9 cellular contexts compared by ENCODE assay signal in the genomic region with DNA sequence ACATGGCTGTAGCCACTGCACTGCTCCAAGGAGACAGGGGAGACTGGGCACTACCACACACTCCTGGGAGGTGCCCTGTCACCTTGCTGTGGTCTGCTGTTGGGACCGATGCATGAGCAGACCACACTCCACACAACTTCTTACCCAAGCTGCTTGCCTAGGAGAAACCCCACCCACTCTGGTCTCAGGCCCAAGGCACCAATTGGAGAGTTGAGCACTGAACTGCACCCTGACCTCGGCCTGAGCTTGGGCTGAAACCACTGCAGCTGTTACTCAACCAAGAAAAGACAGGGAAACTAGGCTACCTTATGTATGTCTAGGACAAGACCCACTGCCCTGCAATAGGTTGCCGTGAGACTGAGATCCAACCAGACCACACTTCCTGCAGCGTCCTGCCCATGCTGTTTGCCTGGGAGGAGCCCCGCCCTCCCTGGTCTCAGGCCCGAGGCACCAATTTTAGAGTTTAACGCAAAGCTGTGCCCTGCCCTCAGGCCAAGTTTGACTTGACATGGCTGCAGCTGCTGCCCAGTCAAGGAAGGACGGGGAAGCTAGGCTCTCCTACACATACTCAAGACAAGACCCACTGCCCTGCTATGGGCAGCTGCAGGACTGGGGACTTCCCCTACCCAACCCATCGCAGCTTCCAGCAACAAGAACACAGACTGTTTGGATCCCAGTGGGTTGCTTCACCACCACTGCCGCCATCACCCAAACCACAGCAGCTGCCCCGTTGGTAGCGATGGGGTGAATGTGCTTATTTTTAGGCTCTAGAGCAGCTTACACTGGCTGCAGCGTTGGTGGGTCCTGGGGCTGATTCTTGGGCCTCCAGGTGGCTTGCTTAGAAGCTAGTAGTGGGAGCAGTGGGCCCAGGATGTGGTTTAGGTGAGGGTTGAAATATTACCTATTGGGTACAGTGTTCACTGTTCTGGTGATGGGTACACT.
DNase-seq lines count a peak whose midpoint lies in the region; ATAC-seq, FAIRE-seq and TF ChIP-seq lines count a peak whose summit lies in the region.
"Had no signal": no experiment of that assay in that cellular context is flagged by ENCODE, and none has a peak within 500 bp of the region (broad histone marks: within the 10 kb centered on the region; RNA-seq: fewer than 3 reads in every experiment).

No MANE protein-coding gene starts in this region.

- no peaks in the 10 kb centered on the region for H3K36me3 Mint-ChIP-seq in CD14-positive monocyte
- no peaks in the 10 kb centered on the region for H3K36me3 Mint-ChIP-seq in neural progenitor cell
- H3K36me3 Mint-ChIP-seq: activated naive CD4-positive, alpha-beta T cell treated with anti-CD3 and anti-CD28 coated beads, Interleukin-2, amount 50 U/mL, for 24 hours had no signal

- H3K4me3 Mint-ChIP-seq in CD14-positive monocyte (peak overlapping the region in 1 of 2 donors; percentile 67), neural progenitor cell (no peak overlapping the region)
- H3K4me3 Mint-ChIP-seq: activated naive CD4-positive, alpha-beta T cell treated with anti-CD3 and anti-CD28 coated beads, Interleukin-2, amount 50 U/mL, for 24 hours had no signal

- no peak for TF ChIP-seq CTCF in CD14-positive monocyte (IDR thresholded peaks at IDR 0.05)
- no peak for TF ChIP-seq CTCF in bronchial epithelial cell (IDR thresholded peaks at IDR 0.05; ENCODE audit: insufficient read depth, low read length, severe bottlenecking)
- TF ChIP-seq CTCF in neural progenitor cell (IDR thresholded peaks at IDR 0.05): no peak

- H3K27me3 Mint-ChIP-seq in CD14-positive monocyte (ENCODE audit: low read depth in 3 of 3) (peaks cover 0 to 4% (median 1%) of the 10 kb centered on the region in 3 donors), neural progenitor cell (ENCODE audit: insufficient read depth, low read depth) (peaks cover 9% of the 10 kb centered on the region)
- H3K27me3 Mint-ChIP-seq: activated naive CD4-positive, alpha-beta T cell treated with anti-CD3 and anti-CD28 coated beads, Interleukin-2, amount 50 U/mL, for 24 hours had no signal

- H3K4me2 ChIP-seq in neural progenitor cell: no peak overlapping the region

- DNase-seq in CD14-positive monocyte (ENCODE audit: low spot score) (peak; percentile 43), bronchial epithelial cell (ENCODE audit: low read depth) (peak; percentile 18), neural progenitor cell (ENCODE audit: low spot score) (no peak), A172 (ENCODE audit: low spot score) (no peak), 8988T (no peak)

- H3K9me3 ChIP-seq in KOPT-K1 (ENCODE audit: insufficient read depth, low read length, poor library complexity, severe bottlenecking) (peaks cover 13% of the 10 kb centered on the region), neural progenitor cell (ENCODE audit: low read depth) (no peaks in the 10 kb centered on the region)

- H3K27ac ChIP-seq in KOPT-K1 (ENCODE audit: low read depth, low read length, poor library complexity, severe bottlenecking) (peak overlapping the region; percentile 67), neural progenitor cell (no peak overlapping the region)

- H3K4me1 ChIP-seq in neural progenitor cell: no peaks in the 10 kb centered on the region

- H3K27ac Mint-ChIP-seq in CD14-positive monocyte: peak overlapping the region in 1 of 7 donors; percentile 46
- no peak overlapping the region for H3K27ac Mint-ChIP-seq in neural progenitor cell
- H3K27ac Mint-ChIP-seq: activated naive CD4-positive, alpha-beta T cell treated with anti-CD3 and anti-CD28 coated beads, Interleukin-2, amount 50 U/mL, for 24 hours had no signal

- H3K4me3 ChIP-seq in bronchial epithelial cell (ENCODE audit: low read depth, low read length): no peak overlapping the region
- no peak overlapping the region for H3K4me3 ChIP-seq in neural progenitor cell

- no peaks in the 10 kb centered on the region for H4K20me1 ChIP-seq in neural progenitor cell (ENCODE audit: low read depth)

- H3K9ac ChIP-seq in neural progenitor cell: no peak overlapping the region

- H3K9me3 Mint-ChIP-seq in CD14-positive monocyte (peaks cover 0 to 11% (median 2%) of the 10 kb centered on the region in 7 donors), neural progenitor cell (peaks cover 8% of the 10 kb centered on the region)
- H3K9me3 Mint-ChIP-seq: activated naive CD4-positive, alpha-beta T cell treated with anti-CD3 and anti-CD28 coated beads, Interleukin-2, amount 50 U/mL, for 24 hours had no signal

- no peaks in the 10 kb centered on the region for H3K27me3 ChIP-seq in bronchial epithelial cell (ENCODE audit: control insufficient read depth, insufficient read depth, low read length)
- no peaks in the 10 kb centered on the region for H3K27me3 ChIP-seq in neural progenitor cell

- H3K4me1 Mint-ChIP-seq in CD14-positive monocyte (peaks cover 17% of the 10 kb centered on the region), neural progenitor cell (no peaks in the 10 kb centered on the region)

- peak; percentile 91 for FAIRE-seq in bronchial epithelial cell (lab: Jason Lieb, UNC)

- ATAC-seq in GM19455 (IDR thresholded peaks at IDR 0.05; ENCODE audit: unreplicated experiment) (peak; percentile 64), GM18519 (IDR thresholded peaks at IDR 0.05; ENCODE audit: low FRiP score, unreplicated experiment) (no peak)

- H3K36me3 ChIP-seq in KOPT-K1 (ENCODE audit: insufficient read depth, low read length) (no peaks in the 10 kb centered on the region), bronchial epithelial cell (ENCODE audit: control insufficient read depth, insufficient read depth, low read length) (no peaks in the 10 kb centered on the region), neural progenitor cell (no peaks in the 10 kb centered on the region)

- H3F3A ChIP-seq in neural progenitor cell (ENCODE audit: low read depth): no peaks in the 10 kb centered on the region

- no peak overlapping the region for H2AFZ ChIP-seq in neural progenitor cell (replicated peaks)

- intact Hi-C loops in CD14-positive monocyte (cut with micrococcal nuclease): no loop called here

- H3K79me2 ChIP-seq in neural progenitor cell (ENCODE audit: low read depth): no peaks in the 10 kb centered on the region

Comparison
In these comparisons a context has a peak if more than half of its experiments do, and no peak if none do; other contexts are left out.
1. DNase-seq: peak in CD14-positive monocyte (single experiment) and bronchial epithelial cell (single experiment); none in neural progenitor cell (single experiment), A172 (single experiment) and 8988T (single experiment).